ENCODE assay signal across 1 cellular context in the genomic region with DNA sequence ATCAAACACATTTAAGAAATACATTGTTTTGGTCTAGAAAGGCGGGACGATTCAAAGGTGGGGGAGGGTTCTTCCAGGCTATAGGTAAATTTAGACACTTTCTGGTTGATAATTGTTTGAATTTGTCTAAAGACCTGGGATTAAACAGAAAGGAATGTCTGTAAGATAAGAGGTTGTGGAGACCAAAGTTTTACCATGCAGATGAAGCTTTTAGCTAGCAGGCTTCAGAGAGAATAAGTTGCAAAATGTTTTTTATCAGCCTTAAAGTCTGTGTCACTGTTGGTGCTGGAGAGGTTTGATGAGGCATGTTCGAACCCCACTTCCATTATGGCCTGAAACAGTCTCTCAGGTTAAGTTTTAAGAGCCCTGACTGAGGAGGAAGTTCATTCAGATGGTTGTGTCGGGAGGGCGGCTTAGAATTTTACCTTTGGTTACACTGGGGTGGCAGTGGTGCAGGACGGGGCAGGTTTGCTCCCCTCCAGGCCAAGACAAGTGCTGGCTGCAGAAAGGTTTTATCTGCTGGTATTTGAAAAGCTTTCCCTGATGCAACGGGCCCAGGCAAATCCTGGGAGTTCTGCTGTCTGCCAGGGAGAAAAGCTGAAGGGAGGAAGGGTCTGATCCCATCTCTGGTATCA.
TF ChIP-seq lines count a peak whose summit lies in the region.

No MANE protein-coding gene starts in this region.

TF ChIP-seq in IMR-90, 13 proteins besides CTCF, POLR2A, EP300 and RAD21:
- TF ChIP-seq RCOR1 (IDR thresholded peaks at IDR 0.05; ENCODE audit: insufficient replicate concordance, low read length) (no peak), BHLHE40 (IDR thresholded peaks at IDR 0.05; ENCODE audit: low read depth, low read length) (no peak), MXI1 (IDR thresholded peaks at IDR 0.05; ENCODE audit: borderline replicate concordance, low read depth, low read length) (no peak), MAFK (IDR thresholded peaks at IDR 0.05; ENCODE audit: low read depth, low read length) (no peak), RFX5 (IDR thresholded peaks at IDR 0.05; ENCODE audit: low read depth, low read length) (no peak), FOS (IDR thresholded peaks at IDR 0.05; ENCODE audit: low read depth, low read length) (no peak), NFE2L2 (IDR thresholded peaks at IDR 0.05; ENCODE audit: low read depth, low read length) (no peak), SMC3 (IDR thresholded peaks at IDR 0.05; ENCODE audit: low read depth, low read length) (no peak), MAZ (IDR thresholded peaks at IDR 0.05; ENCODE audit: borderline replicate concordance, low read depth, low read length) (no peak), CEBPB (IDR thresholded peaks at IDR 0.05; ENCODE audit: low read depth, low read length) (no peak), CHD1 (IDR thresholded peaks at IDR 0.05; ENCODE audit: low read depth, low read length) (no peak)
- TF ChIP-seq, protein P1, sequence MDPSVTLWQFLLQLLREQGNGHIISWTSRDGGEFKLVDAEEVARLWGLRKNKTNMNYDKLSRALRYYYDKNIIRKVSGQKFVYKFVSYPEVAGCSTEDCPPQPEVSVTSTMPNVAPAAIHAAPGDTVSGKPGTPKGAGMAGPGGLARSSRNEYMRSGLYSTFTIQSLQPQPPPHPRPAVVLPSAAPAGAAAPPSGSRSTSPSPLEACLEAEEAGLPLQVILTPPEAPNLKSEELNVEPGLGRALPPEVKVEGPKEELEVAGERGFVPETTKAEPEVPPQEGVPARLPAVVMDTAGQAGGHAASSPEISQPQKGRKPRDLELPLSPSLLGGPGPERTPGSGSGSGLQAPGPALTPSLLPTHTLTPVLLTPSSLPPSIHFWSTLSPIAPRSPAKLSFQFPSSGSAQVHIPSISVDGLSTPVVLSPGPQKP (IDR thresholded peaks at IDR 0.05; ENCODE audit: borderline replicate concordance, low read depth, low read length): no peak
- TF ChIP-seq, protein P2, sequence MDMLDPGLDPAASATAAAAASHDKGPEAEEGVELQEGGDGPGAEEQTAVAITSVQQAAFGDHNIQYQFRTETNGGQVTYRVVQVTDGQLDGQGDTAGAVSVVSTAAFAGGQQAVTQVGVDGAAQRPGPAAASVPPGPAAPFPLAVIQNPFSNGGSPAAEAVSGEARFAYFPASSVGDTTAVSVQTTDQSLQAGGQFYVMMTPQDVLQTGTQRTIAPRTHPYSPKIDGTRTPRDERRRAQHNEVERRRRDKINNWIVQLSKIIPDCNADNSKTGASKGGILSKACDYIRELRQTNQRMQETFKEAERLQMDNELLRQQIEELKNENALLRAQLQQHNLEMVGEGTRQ (IDR thresholded peaks at IDR 0.05; ENCODE audit: low read depth, low read length): no peak
